Comparison of ENCODE assay signal across 9 cellular contexts in the genomic region with DNA sequence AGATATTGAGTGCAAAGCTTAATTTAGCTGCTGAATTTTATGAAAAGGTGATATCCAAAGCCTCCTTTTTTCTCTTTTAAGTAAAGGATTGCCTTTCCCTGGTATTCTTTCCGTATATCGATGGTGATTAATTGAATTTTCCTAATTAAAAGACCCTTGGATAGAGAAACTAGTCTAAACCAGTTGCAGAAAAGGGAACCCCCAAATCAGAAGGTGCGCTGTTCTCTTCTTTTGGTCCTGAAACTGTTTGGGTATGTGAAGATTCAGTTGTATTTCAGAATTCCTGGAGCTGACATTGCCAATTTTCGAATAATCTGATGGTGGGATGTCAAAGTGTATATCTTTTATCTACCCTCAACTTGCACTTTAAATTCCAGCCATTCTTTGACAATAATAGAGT. TPM values are rescaled to one million over a fixed set of nuclear protein-coding genes. Genes with fewer than 3 reads are reported as not detected.
DNase-seq lines count a peak whose midpoint lies in the region; ATAC-seq and TF ChIP-seq lines count a peak whose summit lies in the region.
"Had no signal": no experiment of that assay in that cellular context is flagged by ENCODE, and none has a peak within 500 bp of the region (broad histone marks: within the 10 kb centered on the region; RNA-seq: fewer than 3 reads in every experiment).

No MANE protein-coding gene starts in this region.

- H3K9me3 Mint-ChIP-seq in activated naive CD4-positive, alpha-beta T cell treated with anti-CD3 and anti-CD28 coated beads, Interleukin-2, amount 10 ng/mL, durations not matched to agents 7 days and 5 days: no peaks in the 10 kb centered on the region
- H3K9me3 Mint-ChIP-seq in activated naive CD8-positive, alpha-beta T cell treated with anti-CD3 and anti-CD28 coated beads, Interleukin-2, amount 50 U/mL, for 24 hours: no peaks in the 10 kb centered on the region

- no peaks in the 10 kb centered on the region for H3K9me3 ChIP-seq in tibial artery
- H3K9me3 ChIP-seq: uterus had no signal

- peak overlapping the region; percentile 92 to 95 for H3K27ac ChIP-seq in tibial artery

- H3K27me3 Mint-ChIP-seq in activated naive CD4-positive, alpha-beta T cell treated with anti-CD3 and anti-CD28 coated beads, Interleukin-2, amount 10 ng/mL, durations not matched to agents 7 days and 5 days: peaks cover 37% of the 10 kb centered on the region
- peaks cover 16% of the 10 kb centered on the region for H3K27me3 Mint-ChIP-seq in activated naive CD8-positive, alpha-beta T cell treated with anti-CD3 and anti-CD28 coated beads, Interleukin-2, amount 50 U/mL, for 24 hours

- intact Hi-C loops in tibial artery (cut with DNase I; ENCODE audit: low total_unique reads): loop anchor here (10.0 kb wide), 1 partner anchor 735 kb away; the partner anchor contains the start of gene PALS1

- no peak overlapping the region for H3K27ac Mint-ChIP-seq in activated naive CD4-positive, alpha-beta T cell treated with anti-CD3 and anti-CD28 coated beads, Interleukin-2, amount 10 ng/mL, durations not matched to agents 7 days and 5 days
- H3K27ac Mint-ChIP-seq in activated naive CD8-positive, alpha-beta T cell treated with anti-CD3 and anti-CD28 coated beads, Interleukin-2, amount 50 U/mL, for 24 hours: no peak overlapping the region

- H3K36me3 Mint-ChIP-seq in activated naive CD4-positive, alpha-beta T cell treated with anti-CD3 and anti-CD28 coated beads, Interleukin-2, amount 10 ng/mL, durations not matched to agents 7 days and 5 days: peaks cover 3% of the 10 kb centered on the region
- no peaks in the 10 kb centered on the region for H3K36me3 Mint-ChIP-seq in activated naive CD8-positive, alpha-beta T cell treated with anti-CD3 and anti-CD28 coated beads, Interleukin-2, amount 50 U/mL, for 24 hours (ENCODE audit: low read depth)

- no peaks in the 10 kb centered on the region for H3K27me3 ChIP-seq in kidney epithelial cell (ENCODE audit: control insufficient read depth, insufficient read depth, low read length)
- no peaks in the 10 kb centered on the region for H3K27me3 ChIP-seq in tibial artery
- H3K27me3 ChIP-seq: uterus had no signal

- CTCF ChIA-PET in activated naive CD4-positive, alpha-beta T cell treated with anti-CD3 and anti-CD28 coated beads, Interleukin-2, amount 10 ng/mL, durations not matched to agents 7 days and 5 days (lab: Charles Lee): no interaction called here

- peaks cover 40% of the 10 kb centered on the region for H3K4me1 Mint-ChIP-seq in activated naive CD4-positive, alpha-beta T cell treated with anti-CD3 and anti-CD28 coated beads, Interleukin-2, amount 10 ng/mL, durations not matched to agents 7 days and 5 days
- H3K4me1 Mint-ChIP-seq in activated naive CD8-positive, alpha-beta T cell treated with anti-CD3 and anti-CD28 coated beads, Interleukin-2, amount 50 U/mL, for 24 hours: peaks cover 37% of the 10 kb centered on the region

- H3K4me3 ChIP-seq in kidney epithelial cell (ENCODE audit: low read depth, low read length) (peak overlapping the region; percentile 82), tibial artery (peak overlapping the region; percentile 92 to 93)

- TF ChIP-seq CTCF in kidney epithelial cell (IDR thresholded peaks at IDR 0.05; ENCODE audit: insufficient read depth, low read length, poor library complexity, severe bottlenecking) (no peak), tibial artery (IDR thresholded peaks at IDR 0.05) (no peak)

- ATAC-seq in activated naive CD8-positive, alpha-beta T cell treated with anti-CD3 and anti-CD28 coated beads, Interleukin-2, amount 50 U/mL, for 24 hours: no peak
- ATAC-seq in HG03135 (IDR thresholded peaks at IDR 0.05; ENCODE audit: unreplicated experiment): no peak
- no peak for ATAC-seq in GM21717 (IDR thresholded peaks at IDR 0.05; ENCODE audit: unreplicated experiment)
- ATAC-seq in HG02852 (IDR thresholded peaks at IDR 0.05; ENCODE audit: unreplicated experiment): no peak

- H3K36me3 ChIP-seq in kidney epithelial cell (ENCODE audit: control insufficient read depth, insufficient read depth, low read length): no peaks in the 10 kb centered on the region
- no peaks in the 10 kb centered on the region for H3K36me3 ChIP-seq in tibial artery
- H3K36me3 ChIP-seq: uterus had no signal

- no peak for DNase-seq in activated naive CD4-positive, alpha-beta T cell treated with anti-CD3 and anti-CD28 coated beads, Interleukin-2, amount 10 ng/mL, durations not matched to agents 7 days and 5 days
- DNase-seq in activated naive CD4-positive, alpha-beta T cell treated with anti-CD3 and anti-CD28 coated beads, Interleukin-2, amount 50 U/mL, for 16 hours: no peak
- no peak for DNase-seq in activated naive CD8-positive, alpha-beta T cell treated with anti-CD3 and anti-CD28 coated beads, Interleukin-2, amount 50 U/mL, for 24 hours
- DNase-seq in kidney epithelial cell (ENCODE audit: low read depth): no peak
- DNase-seq in tibial artery: no peak

- peaks cover 3 to 25% (median 8%) of the 10 kb centered on the region in 4 donors for H3K4me1 ChIP-seq in tibial artery
- H3K4me1 ChIP-seq: uterus had no signal

- H3K4me3 Mint-ChIP-seq in activated naive CD4-positive, alpha-beta T cell treated with anti-CD3 and anti-CD28 coated beads, Interleukin-2, amount 10 ng/mL, durations not matched to agents 7 days and 5 days: peak overlapping the region; percentile 67
- peak overlapping the region; percentile 90 for H3K4me3 Mint-ChIP-seq in activated naive CD8-positive, alpha-beta T cell treated with anti-CD3 and anti-CD28 coated beads, Interleukin-2, amount 50 U/mL, for 24 hours

RNA-seq across cellular contexts. Expression of gene GPHN, which starts 1.9 kb away (rescaled TPM):
- total RNA-seq in kidney epithelial cell: 7.5 and 12.9 TPM in 2 replicates

RNA-seq across cellular contexts. Expression of gene CCDC196, which starts 23.7 kb away (rescaled TPM):
- not detected in 2 replicates for total RNA-seq in kidney epithelial cell
- total RNA-seq: uterus had no signal
